Comparison of ENCODE assay signal across 1 cellular context in the genomic region with DNA sequence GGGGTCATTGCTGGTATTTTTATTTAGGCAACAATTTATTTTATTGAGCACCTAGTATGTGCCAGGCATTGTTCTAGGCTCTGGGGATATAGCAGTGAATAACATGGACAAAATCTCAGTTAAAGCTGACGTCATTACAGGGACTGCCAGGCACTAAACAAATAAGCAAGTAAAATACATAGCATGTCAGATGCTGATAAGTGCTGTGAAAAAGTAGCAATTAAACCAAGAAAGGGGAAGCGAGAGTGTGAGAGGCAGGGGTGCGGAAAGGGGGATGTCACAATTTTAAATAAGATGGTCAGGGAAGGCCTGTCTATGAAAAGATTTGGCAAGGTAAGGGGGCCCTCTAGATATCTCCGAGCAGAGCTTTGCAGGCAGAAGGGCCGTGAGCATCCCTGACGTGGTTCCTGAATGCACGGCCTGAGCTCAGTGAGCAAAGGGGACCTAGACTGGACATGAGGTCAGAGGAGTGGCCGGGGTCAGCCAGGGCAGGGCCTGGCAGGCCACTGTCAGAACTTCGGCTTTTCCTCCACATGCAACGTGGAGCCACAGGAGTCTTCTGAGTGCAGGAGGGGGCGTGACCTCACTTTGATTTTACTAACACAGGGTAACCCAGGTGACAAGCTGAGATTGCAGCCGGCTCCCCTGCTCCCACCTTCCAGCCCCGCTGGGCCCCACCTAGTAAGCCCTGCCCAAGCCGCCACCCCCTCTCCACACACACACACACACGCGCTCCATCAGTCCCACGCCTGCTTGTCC.
TF ChIP-seq lines count a peak whose summit lies in the region.

No MANE protein-coding gene starts in this region.

TF ChIP-seq in GM12878, 131 proteins besides CTCF, POLR2A, EP300 and RAD21 (continued from another document and continues in another):
- TF ChIP-seq, protein P1, sequence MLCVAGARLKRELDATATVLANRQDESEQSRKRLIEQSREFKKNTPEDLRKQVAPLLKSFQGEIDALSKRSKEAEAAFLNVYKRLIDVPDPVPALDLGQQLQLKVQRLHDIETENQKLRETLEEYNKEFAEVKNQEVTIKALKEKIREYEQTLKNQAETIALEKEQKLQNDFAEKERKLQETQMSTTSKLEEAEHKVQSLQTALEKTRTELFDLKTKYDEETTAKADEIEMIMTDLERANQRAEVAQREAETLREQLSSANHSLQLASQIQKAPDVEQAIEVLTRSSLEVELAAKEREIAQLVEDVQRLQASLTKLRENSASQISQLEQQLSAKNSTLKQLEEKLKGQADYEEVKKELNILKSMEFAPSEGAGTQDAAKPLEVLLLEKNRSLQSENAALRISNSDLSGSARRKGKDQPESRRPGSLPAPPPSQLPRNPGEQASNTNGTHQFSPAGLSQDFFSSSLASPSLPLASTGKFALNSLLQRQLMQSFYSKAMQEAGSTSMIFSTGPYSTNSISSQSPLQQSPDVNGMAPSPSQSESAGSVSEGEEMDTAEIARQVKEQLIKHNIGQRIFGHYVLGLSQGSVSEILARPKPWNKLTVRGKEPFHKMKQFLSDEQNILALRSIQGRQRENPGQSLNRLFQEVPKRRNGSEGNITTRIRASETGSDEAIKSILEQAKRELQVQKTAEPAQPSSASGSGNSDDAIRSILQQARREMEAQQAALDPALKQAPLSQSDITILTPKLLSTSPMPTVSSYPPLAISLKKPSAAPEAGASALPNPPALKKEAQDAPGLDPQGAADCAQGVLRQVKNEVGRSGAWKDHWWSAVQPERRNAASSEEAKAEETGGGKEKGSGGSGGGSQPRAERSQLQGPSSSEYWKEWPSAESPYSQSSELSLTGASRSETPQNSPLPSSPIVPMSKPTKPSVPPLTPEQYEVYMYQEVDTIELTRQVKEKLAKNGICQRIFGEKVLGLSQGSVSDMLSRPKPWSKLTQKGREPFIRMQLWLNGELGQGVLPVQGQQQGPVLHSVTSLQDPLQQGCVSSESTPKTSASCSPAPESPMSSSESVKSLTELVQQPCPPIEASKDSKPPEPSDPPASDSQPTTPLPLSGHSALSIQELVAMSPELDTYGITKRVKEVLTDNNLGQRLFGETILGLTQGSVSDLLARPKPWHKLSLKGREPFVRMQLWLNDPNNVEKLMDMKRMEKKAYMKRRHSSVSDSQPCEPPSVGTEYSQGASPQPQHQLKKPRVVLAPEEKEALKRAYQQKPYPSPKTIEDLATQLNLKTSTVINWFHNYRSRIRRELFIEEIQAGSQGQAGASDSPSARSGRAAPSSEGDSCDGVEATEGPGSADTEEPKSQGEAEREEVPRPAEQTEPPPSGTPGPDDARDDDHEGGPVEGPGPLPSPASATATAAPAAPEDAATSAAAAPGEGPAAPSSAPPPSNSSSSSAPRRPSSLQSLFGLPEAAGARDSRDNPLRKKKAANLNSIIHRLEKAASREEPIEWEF (IDR thresholded peaks at IDR 0.05; ENCODE audit: insufficient replicate concordance, low read depth, low read length) = no peak
- TF ChIP-seq ZNF217 (IDR thresholded peaks at IDR 0.05) (0 out of 2 replicates have a peak, but pooled peaks have one; percentile 44), HCFC1 (IDR thresholded peaks at IDR 0.05; ENCODE audit: low read length) (no peak), NRF1 (conservative IDR thresholded peaks at IDR 0.05; ENCODE audit: low read depth, low read length) (no peak), FOS (IDR thresholded peaks at IDR 0.05; ENCODE audit: borderline replicate concordance, extremely low read depth, insufficient read length) (no peak), IKZF1 (conservative IDR thresholded peaks at IDR 0.05) (peak; percentile 81), RFX5 (IDR thresholded peaks at IDR 0.05; ENCODE audit: low read depth, low read length) (no peak), KDM1A (IDR thresholded peaks at IDR 0.05; ENCODE audit: borderline replicate concordance) (no peak), SMC3 (IDR thresholded peaks at IDR 0.05; ENCODE audit: borderline replicate concordance, low read length) (peak; percentile 2; the same call in 1 of the 2 replicates), SMAD1 (IDR thresholded peaks at IDR 0.05; ENCODE audit: low read depth, partially characterized antibody) (peak; percentile 45), E4F1 (IDR thresholded peaks at IDR 0.05; ENCODE audit: borderline replicate concordance, partially characterized antibody) (no peak), NFXL1 (IDR thresholded peaks at IDR 0.05; ENCODE audit: borderline replicate concordance) (no peak), CHD1 (IDR thresholded peaks at IDR 0.05; ENCODE audit: low read depth, low read length) (no peak), ESRRA (IDR thresholded peaks at IDR 0.05; ENCODE audit: low read length) (no peak), CBX3 (IDR thresholded peaks at IDR 0.05; ENCODE audit: borderline replicate concordance, low read depth) (no peak), ASH2L (IDR thresholded peaks at IDR 0.05; ENCODE audit: borderline replicate concordance, low read depth) (no peak), SPI1 (IDR thresholded peaks at IDR 0.05; ENCODE audit: borderline replicate concordance, insufficient read depth, low read depth, low read length) (peak; percentile 95), SMARCA5 (IDR thresholded peaks at IDR 0.05) (peak; percentile 19; the same call in 1 of the 2 replicates), ATF2 (IDR thresholded peaks at IDR 0.05; ENCODE audit: low read length) (peak; percentile 92), HDAC2 (IDR thresholded peaks at IDR 0.05) (no peak), STAT1 (conservative IDR thresholded peaks at IDR 0.05) (no peak)
- TF ChIP-seq, protein P2, sequence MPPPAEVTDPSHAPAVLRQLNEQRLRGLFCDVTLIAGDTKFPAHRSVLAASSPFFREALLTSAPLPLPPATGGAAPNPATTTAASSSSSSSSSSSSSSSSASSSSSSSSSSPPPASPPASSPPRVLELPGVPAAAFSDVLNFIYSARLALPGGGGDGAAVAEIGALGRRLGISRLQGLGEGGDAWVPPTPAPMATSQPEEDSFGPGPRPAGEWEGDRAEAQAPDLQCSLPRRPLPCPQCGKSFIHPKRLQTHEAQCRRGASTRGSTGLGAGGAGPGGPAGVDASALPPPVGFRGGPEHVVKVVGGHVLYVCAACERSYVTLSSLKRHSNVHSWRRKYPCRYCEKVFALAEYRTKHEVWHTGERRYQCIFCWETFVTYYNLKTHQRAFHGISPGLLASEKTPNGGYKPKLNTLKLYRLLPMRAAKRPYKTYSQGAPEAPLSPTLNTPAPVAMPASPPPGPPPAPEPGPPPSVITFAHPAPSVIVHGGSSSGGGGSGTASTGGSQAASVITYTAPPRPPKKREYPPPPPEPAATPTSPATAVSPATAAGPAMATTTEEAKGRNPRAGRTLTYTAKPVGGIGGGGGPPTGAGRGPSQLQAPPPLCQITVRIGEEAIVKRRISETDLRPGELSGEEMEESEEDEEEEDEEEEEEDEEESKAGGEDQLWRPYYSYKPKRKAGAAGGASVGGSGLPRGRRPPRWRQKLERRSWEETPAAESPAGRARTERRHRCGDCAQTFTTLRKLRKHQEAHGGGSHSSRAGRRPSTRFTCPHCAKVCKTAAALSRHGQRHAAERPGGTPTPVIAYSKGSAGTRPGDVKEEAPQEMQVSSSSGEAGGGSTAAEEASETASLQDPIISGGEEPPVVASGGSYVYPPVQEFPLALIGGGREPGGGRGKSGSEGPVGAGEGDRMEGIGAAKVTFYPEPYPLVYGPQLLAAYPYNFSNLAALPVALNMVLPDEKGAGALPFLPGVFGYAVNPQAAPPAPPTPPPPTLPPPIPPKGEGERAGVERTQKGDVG (CRISPR knock-in tag; IDR thresholded peaks at IDR 0.05) = no peak
- TF ChIP-seq, protein P3, sequence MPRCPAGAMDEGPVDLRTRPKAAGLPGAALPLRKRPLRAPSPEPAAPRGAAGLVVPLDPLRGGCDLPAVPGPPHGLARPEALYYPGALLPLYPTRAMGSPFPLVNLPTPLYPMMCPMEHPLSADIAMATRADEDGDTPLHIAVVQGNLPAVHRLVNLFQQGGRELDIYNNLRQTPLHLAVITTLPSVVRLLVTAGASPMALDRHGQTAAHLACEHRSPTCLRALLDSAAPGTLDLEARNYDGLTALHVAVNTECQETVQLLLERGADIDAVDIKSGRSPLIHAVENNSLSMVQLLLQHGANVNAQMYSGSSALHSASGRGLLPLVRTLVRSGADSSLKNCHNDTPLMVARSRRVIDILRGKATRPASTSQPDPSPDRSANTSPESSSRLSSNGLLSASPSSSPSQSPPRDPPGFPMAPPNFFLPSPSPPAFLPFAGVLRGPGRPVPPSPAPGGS (IDR thresholded peaks at IDR 0.05; ENCODE audit: borderline replicate concordance, insufficient read depth, low read depth, low read length, poor library complexity, severe bottlenecking) = no peak
- TF ChIP-seq, protein P4, sequence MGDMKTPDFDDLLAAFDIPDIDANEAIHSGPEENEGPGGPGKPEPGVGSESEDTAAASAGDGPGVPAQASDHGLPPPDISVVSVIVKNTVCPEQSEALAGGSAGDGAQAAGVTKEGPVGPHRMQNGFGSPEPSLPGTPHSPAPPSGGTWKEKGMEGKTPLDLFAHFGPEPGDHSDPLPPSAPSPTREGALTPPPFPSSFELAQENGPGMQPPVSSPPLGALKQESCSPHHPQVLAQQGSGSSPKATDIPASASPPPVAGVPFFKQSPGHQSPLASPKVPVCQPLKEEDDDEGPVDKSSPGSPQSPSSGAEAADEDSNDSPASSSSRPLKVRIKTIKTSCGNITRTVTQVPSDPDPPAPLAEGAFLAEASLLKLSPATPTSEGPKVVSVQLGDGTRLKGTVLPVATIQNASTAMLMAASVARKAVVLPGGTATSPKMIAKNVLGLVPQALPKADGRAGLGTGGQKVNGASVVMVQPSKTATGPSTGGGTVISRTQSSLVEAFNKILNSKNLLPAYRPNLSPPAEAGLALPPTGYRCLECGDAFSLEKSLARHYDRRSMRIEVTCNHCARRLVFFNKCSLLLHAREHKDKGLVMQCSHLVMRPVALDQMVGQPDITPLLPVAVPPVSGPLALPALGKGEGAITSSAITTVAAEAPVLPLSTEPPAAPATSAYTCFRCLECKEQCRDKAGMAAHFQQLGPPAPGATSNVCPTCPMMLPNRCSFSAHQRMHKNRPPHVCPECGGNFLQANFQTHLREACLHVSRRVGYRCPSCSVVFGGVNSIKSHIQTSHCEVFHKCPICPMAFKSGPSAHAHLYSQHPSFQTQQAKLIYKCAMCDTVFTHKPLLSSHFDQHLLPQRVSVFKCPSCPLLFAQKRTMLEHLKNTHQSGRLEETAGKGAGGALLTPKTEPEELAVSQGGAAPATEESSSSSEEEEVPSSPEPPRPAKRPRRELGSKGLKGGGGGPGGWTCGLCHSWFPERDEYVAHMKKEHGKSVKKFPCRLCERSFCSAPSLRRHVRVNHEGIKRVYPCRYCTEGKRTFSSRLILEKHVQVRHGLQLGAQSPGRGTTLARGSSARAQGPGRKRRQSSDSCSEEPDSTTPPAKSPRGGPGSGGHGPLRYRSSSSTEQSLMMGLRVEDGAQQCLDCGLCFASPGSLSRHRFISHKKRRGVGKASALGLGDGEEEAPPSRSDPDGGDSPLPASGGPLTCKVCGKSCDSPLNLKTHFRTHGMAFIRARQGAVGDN (IDR thresholded peaks at IDR 0.05) = no peak
- TF ChIP-seq, protein P5, sequence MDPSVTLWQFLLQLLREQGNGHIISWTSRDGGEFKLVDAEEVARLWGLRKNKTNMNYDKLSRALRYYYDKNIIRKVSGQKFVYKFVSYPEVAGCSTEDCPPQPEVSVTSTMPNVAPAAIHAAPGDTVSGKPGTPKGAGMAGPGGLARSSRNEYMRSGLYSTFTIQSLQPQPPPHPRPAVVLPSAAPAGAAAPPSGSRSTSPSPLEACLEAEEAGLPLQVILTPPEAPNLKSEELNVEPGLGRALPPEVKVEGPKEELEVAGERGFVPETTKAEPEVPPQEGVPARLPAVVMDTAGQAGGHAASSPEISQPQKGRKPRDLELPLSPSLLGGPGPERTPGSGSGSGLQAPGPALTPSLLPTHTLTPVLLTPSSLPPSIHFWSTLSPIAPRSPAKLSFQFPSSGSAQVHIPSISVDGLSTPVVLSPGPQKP (IDR thresholded peaks at IDR 0.05; ENCODE audit: low read depth, low read length) = no peak
- TF ChIP-seq, protein P6, sequence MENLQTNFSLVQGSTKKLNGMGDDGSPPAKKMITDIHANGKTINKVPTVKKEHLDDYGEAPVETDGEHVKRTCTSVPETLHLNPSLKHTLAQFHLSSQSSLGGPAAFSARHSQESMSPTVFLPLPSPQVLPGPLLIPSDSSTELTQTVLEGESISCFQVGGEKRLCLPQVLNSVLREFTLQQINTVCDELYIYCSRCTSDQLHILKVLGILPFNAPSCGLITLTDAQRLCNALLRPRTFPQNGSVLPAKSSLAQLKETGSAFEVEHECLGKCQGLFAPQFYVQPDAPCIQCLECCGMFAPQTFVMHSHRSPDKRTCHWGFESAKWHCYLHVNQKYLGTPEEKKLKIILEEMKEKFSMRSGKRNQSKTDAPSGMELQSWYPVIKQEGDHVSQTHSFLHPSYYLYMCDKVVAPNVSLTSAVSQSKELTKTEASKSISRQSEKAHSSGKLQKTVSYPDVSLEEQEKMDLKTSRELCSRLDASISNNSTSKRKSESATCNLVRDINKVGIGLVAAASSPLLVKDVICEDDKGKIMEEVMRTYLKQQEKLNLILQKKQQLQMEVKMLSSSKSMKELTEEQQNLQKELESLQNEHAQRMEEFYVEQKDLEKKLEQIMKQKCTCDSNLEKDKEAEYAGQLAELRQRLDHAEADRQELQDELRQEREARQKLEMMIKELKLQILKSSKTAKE (IDR thresholded peaks at IDR 0.05; ENCODE audit: low read depth, poor library complexity, severe bottlenecking) = peak; percentile 69
- TF ChIP-seq, protein P7, sequence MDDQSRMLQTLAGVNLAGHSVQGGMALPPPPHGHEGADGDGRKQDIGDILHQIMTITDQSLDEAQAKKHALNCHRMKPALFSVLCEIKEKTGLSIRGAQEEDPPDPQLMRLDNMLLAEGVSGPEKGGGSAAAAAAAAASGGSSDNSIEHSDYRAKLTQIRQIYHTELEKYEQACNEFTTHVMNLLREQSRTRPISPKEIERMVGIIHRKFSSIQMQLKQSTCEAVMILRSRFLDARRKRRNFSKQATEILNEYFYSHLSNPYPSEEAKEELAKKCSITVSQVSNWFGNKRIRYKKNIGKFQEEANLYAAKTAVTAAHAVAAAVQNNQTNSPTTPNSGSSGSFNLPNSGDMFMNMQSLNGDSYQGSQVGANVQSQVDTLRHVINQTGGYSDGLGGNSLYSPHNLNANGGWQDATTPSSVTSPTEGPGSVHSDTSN (IDR thresholded peaks at IDR 0.05; ENCODE audit: insufficient replicate concordance, low read depth, low read length) = no peak
